Comparison of ENCODE assay signal across 9 cellular contexts in the genomic region with DNA sequence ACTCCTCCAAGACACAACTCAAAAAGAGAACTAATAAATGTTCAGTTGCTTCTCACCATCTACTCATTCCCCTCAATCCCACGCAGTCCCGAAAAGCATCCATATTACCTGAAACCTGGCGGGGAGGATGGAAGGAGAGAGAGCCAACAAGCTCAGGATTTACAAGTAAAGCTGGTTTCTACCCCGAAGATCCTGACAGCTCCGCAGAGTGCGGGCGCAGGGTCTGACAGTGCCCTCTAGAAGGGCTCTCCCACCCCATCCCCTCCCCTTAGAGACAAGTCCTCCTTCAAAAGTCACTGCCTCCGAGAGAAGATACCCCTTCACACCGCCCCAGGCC. TPM values are rescaled to one million over a fixed set of nuclear protein-coding genes. Genes with fewer than 3 reads are reported as not detected.
DNase-seq lines count a peak whose midpoint lies in the region; ATAC-seq, FAIRE-seq and TF ChIP-seq lines count a peak whose summit lies in the region.
"Had no signal": no experiment of that assay in that cellular context is flagged by ENCODE, and none has a peak within 500 bp of the region (broad histone marks: within the 10 kb centered on the region; RNA-seq: fewer than 3 reads in every experiment).

No MANE protein-coding gene starts in this region.

- H3K36me3 Mint-ChIP-seq in activated CD8-positive, alpha-beta T cell treated with anti-CD3 and anti-CD28 coated beads for 36 hours (ENCODE audit: low read depth), result peaks cover 19% of the 10 kb centered on the region

- H3K4me1 ChIP-seq in right atrium auricular region (peaks cover 0 to 55% of the 10 kb centered on the region in 2 donors), small intestine (ENCODE audit: control insufficient read depth in 2 of 2, insufficient read depth in 1 of 2, low read depth in 1 of 2, low read length in 1 of 2) (peaks cover 2 to 7% of the 10 kb centered on the region in 2 donors)

- H3K27me3 Mint-ChIP-seq in activated CD8-positive, alpha-beta T cell treated with anti-CD3 and anti-CD28 coated beads for 36 hours, result no peaks in the 10 kb centered on the region

- H3K4me3 Mint-ChIP-seq in activated CD8-positive, alpha-beta T cell treated with anti-CD3 and anti-CD28 coated beads for 36 hours, result peak overlapping the region; percentile 100

- CTCF ChIA-PET in activated CD8-positive, alpha-beta T cell treated with anti-CD3 and anti-CD28 coated beads for 36 hours (lab: Charles Lee), result interaction anchor here (0.9 to 3.4 kb wide), 6 partner anchors 24 to 98 kb away, joined by 3 to 23 read pairs (median 4); a partner anchor contains a TSS

- H3K4me3 ChIP-seq in right atrium auricular region (peak overlapping the region; percentile 93 to 94), small intestine (ENCODE audit: low read depth in 1 of 2, low read length in 2 of 2) (peak overlapping the region; percentile 89 to 93)

- peak overlapping the region; percentile 100 for H3K27ac Mint-ChIP-seq in activated CD8-positive, alpha-beta T cell treated with anti-CD3 and anti-CD28 coated beads for 36 hours

- POLR2A ChIA-PET in activated CD8-positive, alpha-beta T cell treated with anti-CD3 and anti-CD28 coated beads for 36 hours (lab: Charles Lee), result interaction anchor here (0.5 to 2.0 kb wide), 12 partner anchors 10 to 301 kb away, joined by 3 to 11 read pairs (median 3); a partner anchor contains a TSS

- no peak for TF ChIP-seq CTCF in activated CD8-positive, alpha-beta T cell treated with anti-CD3 and anti-CD28 coated beads for 36 hours (IDR thresholded peaks at IDR 0.05)
- TF ChIP-seq CTCF in right atrium auricular region (IDR thresholded peaks at IDR 0.05), result no peak

- H3K27me3 ChIP-seq in right atrium auricular region (no peaks in the 10 kb centered on the region), small intestine (ENCODE audit: control insufficient read depth in 2 of 2, insufficient read depth in 2 of 2, low read length in 2 of 2) (no peaks in the 10 kb centered on the region)

- no peak for ATAC-seq in activated CD8-positive, alpha-beta T cell treated with anti-CD3 and anti-CD28 coated beads for 36 hours

- WGBS in small intestine, 3 donors, result 0 to 1% (median 0%) methylated on average over 7 to 9 of the region's 9 CpGs

- H3K27ac ChIP-seq in right atrium auricular region (peak overlapping the region; percentile 99), small intestine (ENCODE audit: low read depth in 1 of 2, low read length in 1 of 2) (peak overlapping the region; percentile 99)

- no peaks in the 10 kb centered on the region for H3K36me3 ChIP-seq in right atrium auricular region
- no peaks in the 10 kb centered on the region for H3K36me3 ChIP-seq in small intestine (ENCODE audit: control insufficient read depth in 2 of 2, insufficient read depth in 2 of 2, low read length in 2 of 2)

- DNase-seq in activated T-cell treated with anti-CD3 and anti-CD28 coated beads for 4 hours (peak; percentile 17), right atrium auricular region (ENCODE audit: low spot score) (no peak), small intestine (peak; percentile 27), NCI-H524 treated with DMSO at 0.1 percent for 48 hours (lab: John Stamatoyannopoulos, UW) (no peak), LoVo (ENCODE audit: low spot score) (no peak), NCI-H1694 (lab: John Stamatoyannopoulos, UW) (no peak)
- DNase-seq in activated T-cell treated with anti-CD3 and anti-CD28 coated beads, Interleukin-2, amount 50 U/mL, for 48 hours, result no peak
- DNase-seq in activated CD8-positive, alpha-beta T cell treated with anti-CD3 and anti-CD28 coated beads for 36 hours, result no peak

- FAIRE-seq in small intestine (lab: Jason Lieb, UNC), result no peak
- FAIRE-seq: colon had no signal

- H3K4me1 Mint-ChIP-seq in activated CD8-positive, alpha-beta T cell treated with anti-CD3 and anti-CD28 coated beads for 36 hours (ENCODE audit: low read depth), result peaks cover 42% of the 10 kb centered on the region

- H3K9me3 ChIP-seq in right atrium auricular region (no peaks in the 10 kb centered on the region), small intestine (ENCODE audit: control insufficient read depth, low read depth) (no peaks in the 10 kb centered on the region)

- H3K9me3 Mint-ChIP-seq in activated CD8-positive, alpha-beta T cell treated with anti-CD3 and anti-CD28 coated beads for 36 hours, result no peaks in the 10 kb centered on the region

- intact Hi-C loops in activated CD8-positive, alpha-beta T cell treated with anti-CD3 and anti-CD28 coated beads for 36 hours (cut with micrococcal nuclease), result loop anchor here (5.0 kb wide), 1 partner anchor 62 kb away; no protein-coding TSS in a partner anchor

RNA-seq across cellular contexts. Expression of a gene that starts 0.7 kb away (rescaled TPM):
- 10 to 100 TPM; 71.8 to 75.8 TPM for total RNA-seq in activated CD8-positive, alpha-beta T cell treated with anti-CD3 and anti-CD28 coated beads for 36 hours
- 10 to 100 TPM; 69.6 to 73.8 TPM for total RNA-seq in right atrium auricular region
- 100 to 1,000 TPM; 144 to 182 (median 147) TPM for polyA plus RNA-seq in small intestine

Comparison
In these comparisons a context has a peak if more than half of its experiments do, and no peak if none do; other contexts are left out.
1. DNase-seq: peak in activated T-cell treated with anti-CD3 and anti-CD28 coated beads for 4 hours (single experiment) and small intestine (single experiment); none in activated T-cell treated with anti-CD3 and anti-CD28 coated beads, Interleukin-2, amount 50 U/mL, for 48 hours (0 of 2), activated CD8-positive, alpha-beta T cell treated with anti-CD3 and anti-CD28 coated beads for 36 hours (single experiment), right atrium auricular region (single experiment), NCI-H524 treated with DMSO at 0.1 percent for 48 hours (single experiment), LoVo (single experiment) and NCI-H1694 (single experiment).